14 cellular contexts compared by ENCODE assay signal in the genomic region with DNA sequence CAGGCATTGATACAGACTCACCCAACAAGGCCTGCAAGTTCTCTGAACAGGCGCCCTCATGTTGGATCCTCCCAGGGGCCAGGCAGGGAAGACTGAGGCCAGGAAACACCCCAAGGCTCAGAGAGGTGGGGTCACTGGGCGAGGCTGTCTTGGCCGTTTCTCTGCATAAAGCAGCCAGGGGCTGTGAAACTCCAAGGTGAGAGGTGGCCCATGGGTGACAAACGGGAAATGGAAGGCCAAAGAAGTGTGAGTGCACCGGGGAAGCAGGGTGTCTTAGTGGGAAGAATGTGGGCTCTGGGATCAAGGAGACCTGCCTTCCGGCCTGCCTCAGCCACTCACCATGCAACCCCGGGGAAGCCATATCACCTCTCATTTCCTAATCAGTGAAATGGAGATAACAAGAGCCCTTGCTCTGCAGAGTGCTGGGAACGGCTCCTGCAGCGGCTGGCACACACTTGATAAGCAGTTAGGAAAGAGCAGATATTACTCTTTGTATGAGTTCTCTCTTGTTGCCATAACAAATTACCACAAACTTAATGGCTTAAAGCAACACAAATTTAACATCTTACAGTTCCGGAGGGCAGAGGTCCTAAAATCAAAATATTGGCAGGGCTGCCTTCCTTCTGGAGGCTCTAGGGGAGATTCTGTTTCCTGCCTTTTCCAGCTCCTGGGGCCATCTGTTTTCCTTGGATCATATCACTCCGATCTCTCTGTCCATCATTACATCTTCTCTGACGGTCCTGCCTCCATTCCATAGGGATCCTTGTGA.
A peak's percentile ranks its signal among the peaks of the same experiment; 100 is the strongest.
DNase-seq lines count a peak whose midpoint lies in the region; ATAC-seq, FAIRE-seq and TF ChIP-seq lines count a peak whose summit lies in the region.
"Had no signal": no experiment of that assay in that cellular context is flagged by ENCODE, and none has a peak within 500 bp of the region (broad histone marks: within the 10 kb centered on the region; RNA-seq: fewer than 3 reads in every experiment).

No MANE protein-coding gene starts in this region.

- 31 to 37% methylated on average over 12 of the region's 12 CpGs for WGBS in pancreas, 2 donors

- intact Hi-C loops in pancreas (cut with DNase I) = loop anchor here (5.0 to 10.0 kb wide), 3 partner anchors 221 to 251 kb away; no protein-coding TSS in a partner anchor

- no peak overlapping the region for H3K4me3 ChIP-seq in astrocyte of the spinal cord (ENCODE audit: low read depth, low read length)
- H3K4me3 ChIP-seq in cardiac muscle cell = no peak overlapping the region
- H3K4me3 ChIP-seq in pancreas = no peak overlapping the region
- H3K4me3 ChIP-seq: colonic mucosa had no signal

- in situ Hi-C loops in astrocyte of the spinal cord (cut with HindIII; ENCODE audit: low sequenced_read_pairs) = no loop called here

- no peaks in the 10 kb centered on the region for H3K9me3 ChIP-seq in cardiac muscle cell (ENCODE audit: low read depth)
- no peaks in the 10 kb centered on the region for H3K9me3 ChIP-seq in pancreas
- H3K9me3 ChIP-seq: colonic mucosa had no signal

- FAIRE-seq in pancreas (lab: Jason Lieb, UNC) = no peak
- FAIRE-seq: TTC549 had no signal

- TF ChIP-seq CTCF in astrocyte of the spinal cord (IDR thresholded peaks at IDR 0.05; ENCODE audit: low read depth, low read length) (no peak), cardiac muscle cell (IDR thresholded peaks at IDR 0.05; ENCODE audit: low read depth, low read length) (no peak), pancreas (IDR thresholded peaks at IDR 0.05) (no peak)

- H3K4me1 ChIP-seq in cardiac muscle cell (ENCODE audit: low read depth) = peaks cover 10% of the 10 kb centered on the region
- H3K4me1 ChIP-seq in pancreas = peaks cover 0 to 8% (median 0%) of the 10 kb centered on the region in 3 donors
- H3K4me1 ChIP-seq: colonic mucosa had no signal

- peak; percentile 97 for DNase-seq in NCI-H226
- DNase-seq in astrocyte of the spinal cord (ENCODE audit: low read depth, low spot score) = peak; percentile 45
- DNase-seq in cardiac muscle cell (ENCODE audit: low read depth in 1 of 2, low spot score in 1 of 2) = peak; percentile 73 to 77
- peak in 5 of 6 donors; percentile 47 to 65 (median 58) for DNase-seq in pancreas
- no peak for DNase-seq in ecto neural progenitor cell (ENCODE audit: low spot score)
- no peak for DNase-seq in NCI-H1930 (lab: John Stamatoyannopoulos, UW)
- no peak for DNase-seq in RPMI8226
- no peak for DNase-seq in NCI-H2227 (lab: John Stamatoyannopoulos, UW; ENCODE audit: unreplicated experiment)
- DNase-seq: colonic mucosa, EL, immature natural killer cell, NCI-H1694 treated with DMSO at 0.1 percent for 48 hours, NCI-H69 had no signal

- H3K27ac ChIP-seq in cardiac muscle cell = peak overlapping the region; percentile 70
- no peak overlapping the region for H3K27ac ChIP-seq in pancreas
- H3K27ac ChIP-seq: colonic mucosa had no signal

- H3K27me3 ChIP-seq in cardiac muscle cell (no peaks in the 10 kb centered on the region), pancreas (no peaks in the 10 kb centered on the region)
- H3K27me3 ChIP-seq: colonic mucosa had no signal

- H3K36me3 ChIP-seq in cardiac muscle cell = no peaks in the 10 kb centered on the region
- no peaks in the 10 kb centered on the region for H3K36me3 ChIP-seq in pancreas
- H3K36me3 ChIP-seq: colonic mucosa had no signal

- peak; percentile 74 to 88 (median 83) for ATAC-seq in pancreas

Comparison
In these comparisons a context has a peak if more than half of its experiments do, and no peak if none do; other contexts are left out.
1. DNase-seq: peak in NCI-H226 (single experiment), astrocyte of the spinal cord (single experiment), cardiac muscle cell (2 of 2) and pancreas (5 of 6); none in ecto neural progenitor cell (single experiment), NCI-H1930 (0 of 2), RPMI8226 (single experiment) and NCI-H2227 (single experiment).